In genomic region chr11:35632301-35632700, GRCh38 we compare ENCODE assay signal across 18 cellular contexts. TPM values are rescaled to one million over a fixed set of nuclear protein-coding genes. Genes with fewer than 3 reads are reported as not detected.
DNase-seq lines count a peak whose midpoint lies in the region; TF ChIP-seq lines count a peak whose summit lies in the region.
"Had no signal": no experiment of that assay in that cellular context is flagged by ENCODE, and none has a peak within 500 bp of the region (broad histone marks: within the 10 kb centered on the region; RNA-seq: fewer than 3 reads in every experiment).

No MANE protein-coding gene starts in this region.

- no peaks in the 10 kb centered on the region for H3K79me2 ChIP-seq in ACC112 (ENCODE audit: control insufficient read depth, insufficient read depth, low read length, unreplicated experiment)
- no peaks in the 10 kb centered on the region for H3K79me2 ChIP-seq in GM23248 (ENCODE audit: insufficient read depth)

- no peaks in the 10 kb centered on the region for H4K20me1 ChIP-seq in GM23248 (ENCODE audit: insufficient read depth)

- H3K4me3 ChIP-seq in ACC112 (ENCODE audit: low read depth, low read length) (no peak overlapping the region), GM23248 (no peak overlapping the region), SJCRH30 (no peak overlapping the region), fibroblast of villous mesenchyme (ENCODE audit: low read depth, low read length) (no peak overlapping the region)
- H3K4me3 ChIP-seq: left lung, pancreas, upper lobe of left lung had no signal

- H2AFZ ChIP-seq in ACC112 (ENCODE audit: low read length, unreplicated experiment): no peak overlapping the region
- H2AFZ ChIP-seq in GM23248: no peak overlapping the region

- H3K36me3 ChIP-seq in ACC112 (ENCODE audit: insufficient read depth, low read length) (no peaks in the 10 kb centered on the region), GM23248 (ENCODE audit: low read depth) (no peaks in the 10 kb centered on the region), SJCRH30 (no peaks in the 10 kb centered on the region)
- H3K36me3 ChIP-seq: left lung, pancreas, upper lobe of left lung had no signal

- H3K27ac ChIP-seq in ACC112 (ENCODE audit: low read depth, low read length) (peak overlapping the region; percentile 43; the same call in 1 of the 2 replicates), GM23248 (no peak overlapping the region), SJCRH30 (no peak overlapping the region)
- H3K27ac ChIP-seq: left lung, pancreas, upper lobe of left lung had no signal

- no peak overlapping the region for H3K4me2 ChIP-seq in GM23248 (ENCODE audit: unreplicated experiment)

- in situ Hi-C loops in GM23248 (cut with MboI): no loop called here

- H3K9ac ChIP-seq in GM23248: no peak overlapping the region

- H3K4me1 ChIP-seq in ACC112 (ENCODE audit: control insufficient read depth, insufficient read depth, low read length, unreplicated experiment): peaks cover 43% of the 10 kb centered on the region
- peaks cover 23% of the 10 kb centered on the region for H3K4me1 ChIP-seq in GM23248 (ENCODE audit: insufficient read depth)
- peaks cover 31% of the 10 kb centered on the region for H3K4me1 ChIP-seq in SJCRH30
- H3K4me1 ChIP-seq: pancreas had no signal

- no peaks in the 10 kb centered on the region for H3K9me3 ChIP-seq in GM23248 (ENCODE audit: low read depth)
- H3K9me3 ChIP-seq in SJCRH30 (replicated peaks): no peaks in the 10 kb centered on the region
- H3K9me3 ChIP-seq: left lung, pancreas, upper lobe of left lung had no signal

- peaks cover 14% of the 10 kb centered on the region for H3F3A ChIP-seq in GM23248 (ENCODE audit: insufficient read depth)

- H3K27me3 ChIP-seq in ACC112 (ENCODE audit: insufficient read depth, low read length): no peaks in the 10 kb centered on the region
- peaks cover 2% of the 10 kb centered on the region for H3K27me3 ChIP-seq in GM23248 (replicated peaks; ENCODE audit: insufficient read depth)
- no peaks in the 10 kb centered on the region for H3K27me3 ChIP-seq in SJCRH30
- H3K27me3 ChIP-seq: pancreas, upper lobe of left lung had no signal

- TF ChIP-seq CTCF in fibroblast of villous mesenchyme (IDR thresholded peaks at IDR 0.05; ENCODE audit: insufficient read depth, low read depth, low read length): no peak

- WGBS in GM23248 (ENCODE audit: low coverage in 1 of 2, low lambda C conversion rate in 2 of 2, missing lambda C conversion rate in 2 of 2), 2 experiments: 13 to 20% methylated on average over 1 of the region's 1 CpG

- H3K9me2 ChIP-seq in GM23248 (ENCODE audit: insufficient read depth): no peaks in the 10 kb centered on the region

- DNase-seq in GM23248: peak; percentile 45
- DNase-seq in SJCRH30: peak; percentile 31 to 50
- peak; percentile 78 for DNase-seq in fibroblast of villous mesenchyme (ENCODE audit: low read depth)
- DNase-seq in NCI-H1105 treated with DMSO at 0.1 percent for 48 hours (lab: John Stamatoyannopoulos, UW): no peak
- DNase-seq in islet precursor cell: no peak
- no peak for DNase-seq in RKO (ENCODE audit: low spot score)
- no peak for DNase-seq in middle frontal gyrus (ENCODE audit: extremely low spot score, low spot score)
- DNase-seq: activated CD4-positive, alpha-beta T cell treated with anti-CD3 and anti-CD28 coated beads for 48 hours; activated naive CD4-positive, alpha-beta T cell treated with anti-CD3 and anti-CD28 coated beads, Interleukin-2, amount 50 U/mL, for 16 hours; GOT3; left lung; NCI-H2081 treated with DMSO at 0.1 percent for 48 hours; pancreas; SHP77; stimulated activated naive CD4-positive, alpha-beta T cell treated with Interleukin-2 at 50 U/mL for 16 hours; T-helper 9 cell; upper lobe of left lung had no signal

RNA-seq across cellular contexts. Expression of gene FJX1, which starts 14.0 kb away (rescaled TPM):
- total RNA-seq in GM23248 (2014; rRNA removed; shearing (Covaris generic)): 30.9 and 37.0 TPM in 2 replicates
- 12.4 and 12.5 TPM in 2 replicates for polyA plus RNA-seq in GM23248 (2016; fragmentation: Nextera tagmentation; extraction: Ambion mirVana)
- total RNA-seq in SJCRH30 (2014; rRNA removed; shearing (Covaris generic)): 14.6 and 14.9 TPM in 2 replicates
- total RNA-seq in fibroblast of villous mesenchyme: 89.8 and 205 TPM in 2 replicates

RNA-seq across cellular contexts. Expression of gene TRIM44, which starts 30.3 kb away (rescaled TPM):
- total RNA-seq in GM23248 (2014; rRNA removed; shearing (Covaris generic)): 17.3 and 37.1 TPM in 2 replicates
- 27.6 and 32.2 TPM in 2 replicates for polyA plus RNA-seq in GM23248 (2016; fragmentation: Nextera tagmentation; extraction: Ambion mirVana)
- 66.8 and 67.0 TPM in 2 replicates for total RNA-seq in SJCRH30 (2014; rRNA removed; shearing (Covaris generic))
- 16.8 and 20.3 TPM in 2 replicates for total RNA-seq in fibroblast of villous mesenchyme

Comparison
In these comparisons a context has a peak if more than half of its experiments do, and no peak if none do; other contexts are left out.
1. DNase-seq: peak in GM23248 (single experiment), SJCRH30 (2 of 2) and fibroblast of villous mesenchyme (single experiment); none in NCI-H1105 treated with DMSO at 0.1 percent for 48 hours (single experiment), islet precursor cell (single experiment), RKO (single experiment) and middle frontal gyrus (single experiment).